In the genomic region with DNA sequence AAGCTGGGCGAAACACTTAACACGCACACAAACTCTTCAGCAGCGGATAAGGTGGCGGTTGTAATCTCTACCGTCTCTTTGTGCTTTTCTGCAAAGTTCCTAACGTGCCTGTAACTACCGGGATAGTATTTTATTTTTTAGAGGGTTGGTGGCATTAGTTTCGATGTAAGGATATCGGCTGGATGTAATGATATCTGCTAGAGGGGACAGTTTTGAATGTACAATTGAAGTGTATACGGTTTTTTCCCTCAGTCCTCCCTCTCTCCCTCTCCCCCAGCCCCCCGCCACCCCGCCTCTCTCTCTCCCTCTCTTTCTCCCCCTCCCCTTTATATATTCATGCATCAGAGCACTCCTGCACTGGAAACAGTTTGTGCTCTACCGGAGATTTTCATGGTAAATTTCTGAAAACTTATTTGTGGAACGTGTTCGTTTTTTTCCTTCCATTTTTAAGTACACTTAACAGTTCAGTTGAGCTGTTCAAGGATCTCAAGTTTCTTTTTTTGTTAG, we compare ENCODE assay signal across 1 cellular context.
A peak's percentile ranks its signal among the peaks of the same experiment; 100 is the strongest.
TF ChIP-seq lines count a peak whose summit lies in the region.

No MANE protein-coding gene starts in this region.

TF ChIP-seq in GM12878, 131 proteins besides CTCF, POLR2A, EP300 and RAD21 (continued from another document and continues in another):
- 0 out of 4 replicates have a peak, but pooled peaks of 1 of the 2 experiments have one; percentile 2 for TF ChIP-seq IKZF2 (IDR thresholded peaks at IDR 0.05)
- TF ChIP-seq, protein P1, sequence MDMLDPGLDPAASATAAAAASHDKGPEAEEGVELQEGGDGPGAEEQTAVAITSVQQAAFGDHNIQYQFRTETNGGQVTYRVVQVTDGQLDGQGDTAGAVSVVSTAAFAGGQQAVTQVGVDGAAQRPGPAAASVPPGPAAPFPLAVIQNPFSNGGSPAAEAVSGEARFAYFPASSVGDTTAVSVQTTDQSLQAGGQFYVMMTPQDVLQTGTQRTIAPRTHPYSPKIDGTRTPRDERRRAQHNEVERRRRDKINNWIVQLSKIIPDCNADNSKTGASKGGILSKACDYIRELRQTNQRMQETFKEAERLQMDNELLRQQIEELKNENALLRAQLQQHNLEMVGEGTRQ (IDR thresholded peaks at IDR 0.05; ENCODE audit: borderline replicate concordance, low read depth, low read length) = no peak
- no peak for TF ChIP-seq BRCA1 (IDR thresholded peaks at IDR 0.05; ENCODE audit: low read depth, low read length)
- TF ChIP-seq, protein P2, sequence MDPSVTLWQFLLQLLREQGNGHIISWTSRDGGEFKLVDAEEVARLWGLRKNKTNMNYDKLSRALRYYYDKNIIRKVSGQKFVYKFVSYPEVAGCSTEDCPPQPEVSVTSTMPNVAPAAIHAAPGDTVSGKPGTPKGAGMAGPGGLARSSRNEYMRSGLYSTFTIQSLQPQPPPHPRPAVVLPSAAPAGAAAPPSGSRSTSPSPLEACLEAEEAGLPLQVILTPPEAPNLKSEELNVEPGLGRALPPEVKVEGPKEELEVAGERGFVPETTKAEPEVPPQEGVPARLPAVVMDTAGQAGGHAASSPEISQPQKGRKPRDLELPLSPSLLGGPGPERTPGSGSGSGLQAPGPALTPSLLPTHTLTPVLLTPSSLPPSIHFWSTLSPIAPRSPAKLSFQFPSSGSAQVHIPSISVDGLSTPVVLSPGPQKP (IDR thresholded peaks at IDR 0.05; ENCODE audit: low read depth, low read length) = no peak
- TF ChIP-seq ESRRA (IDR thresholded peaks at IDR 0.05; ENCODE audit: low read length) = no peak
- TF ChIP-seq, protein P3, sequence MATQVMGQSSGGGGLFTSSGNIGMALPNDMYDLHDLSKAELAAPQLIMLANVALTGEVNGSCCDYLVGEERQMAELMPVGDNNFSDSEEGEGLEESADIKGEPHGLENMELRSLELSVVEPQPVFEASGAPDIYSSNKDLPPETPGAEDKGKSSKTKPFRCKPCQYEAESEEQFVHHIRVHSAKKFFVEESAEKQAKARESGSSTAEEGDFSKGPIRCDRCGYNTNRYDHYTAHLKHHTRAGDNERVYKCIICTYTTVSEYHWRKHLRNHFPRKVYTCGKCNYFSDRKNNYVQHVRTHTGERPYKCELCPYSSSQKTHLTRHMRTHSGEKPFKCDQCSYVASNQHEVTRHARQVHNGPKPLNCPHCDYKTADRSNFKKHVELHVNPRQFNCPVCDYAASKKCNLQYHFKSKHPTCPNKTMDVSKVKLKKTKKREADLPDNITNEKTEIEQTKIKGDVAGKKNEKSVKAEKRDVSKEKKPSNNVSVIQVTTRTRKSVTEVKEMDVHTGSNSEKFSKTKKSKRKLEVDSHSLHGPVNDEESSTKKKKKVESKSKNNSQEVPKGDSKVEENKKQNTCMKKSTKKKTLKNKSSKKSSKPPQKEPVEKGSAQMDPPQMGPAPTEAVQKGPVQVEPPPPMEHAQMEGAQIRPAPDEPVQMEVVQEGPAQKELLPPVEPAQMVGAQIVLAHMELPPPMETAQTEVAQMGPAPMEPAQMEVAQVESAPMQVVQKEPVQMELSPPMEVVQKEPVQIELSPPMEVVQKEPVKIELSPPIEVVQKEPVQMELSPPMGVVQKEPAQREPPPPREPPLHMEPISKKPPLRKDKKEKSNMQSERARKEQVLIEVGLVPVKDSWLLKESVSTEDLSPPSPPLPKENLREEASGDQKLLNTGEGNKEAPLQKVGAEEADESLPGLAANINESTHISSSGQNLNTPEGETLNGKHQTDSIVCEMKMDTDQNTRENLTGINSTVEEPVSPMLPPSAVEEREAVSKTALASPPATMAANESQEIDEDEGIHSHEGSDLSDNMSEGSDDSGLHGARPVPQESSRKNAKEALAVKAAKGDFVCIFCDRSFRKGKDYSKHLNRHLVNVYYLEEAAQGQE (IDR thresholded peaks at IDR 0.05; ENCODE audit: low read depth, low read length) = no peak
- TF ChIP-seq, protein P4, sequence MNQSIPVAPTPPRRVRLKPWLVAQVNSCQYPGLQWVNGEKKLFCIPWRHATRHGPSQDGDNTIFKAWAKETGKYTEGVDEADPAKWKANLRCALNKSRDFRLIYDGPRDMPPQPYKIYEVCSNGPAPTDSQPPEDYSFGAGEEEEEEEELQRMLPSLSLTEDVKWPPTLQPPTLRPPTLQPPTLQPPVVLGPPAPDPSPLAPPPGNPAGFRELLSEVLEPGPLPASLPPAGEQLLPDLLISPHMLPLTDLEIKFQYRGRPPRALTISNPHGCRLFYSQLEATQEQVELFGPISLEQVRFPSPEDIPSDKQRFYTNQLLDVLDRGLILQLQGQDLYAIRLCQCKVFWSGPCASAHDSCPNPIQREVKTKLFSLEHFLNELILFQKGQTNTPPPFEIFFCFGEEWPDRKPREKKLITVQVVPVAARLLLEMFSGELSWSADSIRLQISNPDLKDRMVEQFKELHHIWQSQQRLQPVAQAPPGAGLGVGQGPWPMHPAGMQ (IDR thresholded peaks at IDR 0.05; ENCODE audit: borderline replicate concordance) = no peak
- TF ChIP-seq TCF7 (IDR thresholded peaks at IDR 0.05; ENCODE audit: borderline replicate concordance) = no peak
- no peak for TF ChIP-seq YBX1 (IDR thresholded peaks at IDR 0.05)
- TF ChIP-seq, protein P5, sequence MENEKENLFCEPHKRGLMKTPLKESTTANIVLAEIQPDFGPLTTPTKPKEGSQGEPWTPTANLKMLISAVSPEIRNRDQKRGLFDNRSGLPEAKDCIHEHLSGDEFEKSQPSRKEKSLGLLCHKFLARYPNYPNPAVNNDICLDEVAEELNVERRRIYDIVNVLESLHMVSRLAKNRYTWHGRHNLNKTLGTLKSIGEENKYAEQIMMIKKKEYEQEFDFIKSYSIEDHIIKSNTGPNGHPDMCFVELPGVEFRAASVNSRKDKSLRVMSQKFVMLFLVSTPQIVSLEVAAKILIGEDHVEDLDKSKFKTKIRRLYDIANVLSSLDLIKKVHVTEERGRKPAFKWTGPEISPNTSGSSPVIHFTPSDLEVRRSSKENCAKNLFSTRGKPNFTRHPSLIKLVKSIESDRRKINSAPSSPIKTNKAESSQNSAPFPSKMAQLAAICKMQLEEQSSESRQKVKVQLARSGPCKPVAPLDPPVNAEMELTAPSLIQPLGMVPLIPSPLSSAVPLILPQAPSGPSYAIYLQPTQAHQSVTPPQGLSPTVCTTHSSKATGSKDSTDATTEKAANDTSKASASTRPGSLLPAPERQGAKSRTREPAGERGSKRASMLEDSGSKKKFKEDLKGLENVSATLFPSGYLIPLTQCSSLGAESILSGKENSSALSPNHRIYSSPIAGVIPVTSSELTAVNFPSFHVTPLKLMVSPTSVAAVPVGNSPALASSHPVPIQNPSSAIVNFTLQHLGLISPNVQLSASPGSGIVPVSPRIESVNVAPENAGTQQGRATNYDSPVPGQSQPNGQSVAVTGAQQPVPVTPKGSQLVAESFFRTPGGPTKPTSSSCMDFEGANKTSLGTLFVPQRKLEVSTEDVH (IDR thresholded peaks at IDR 0.05; ENCODE audit: low read depth, partially characterized antibody) = no peak
- 0 out of 2 replicates have a peak, but pooled peaks have one; percentile 17 for TF ChIP-seq PML (IDR thresholded peaks at IDR 0.05; ENCODE audit: low read length)
- TF ChIP-seq, protein P6, sequence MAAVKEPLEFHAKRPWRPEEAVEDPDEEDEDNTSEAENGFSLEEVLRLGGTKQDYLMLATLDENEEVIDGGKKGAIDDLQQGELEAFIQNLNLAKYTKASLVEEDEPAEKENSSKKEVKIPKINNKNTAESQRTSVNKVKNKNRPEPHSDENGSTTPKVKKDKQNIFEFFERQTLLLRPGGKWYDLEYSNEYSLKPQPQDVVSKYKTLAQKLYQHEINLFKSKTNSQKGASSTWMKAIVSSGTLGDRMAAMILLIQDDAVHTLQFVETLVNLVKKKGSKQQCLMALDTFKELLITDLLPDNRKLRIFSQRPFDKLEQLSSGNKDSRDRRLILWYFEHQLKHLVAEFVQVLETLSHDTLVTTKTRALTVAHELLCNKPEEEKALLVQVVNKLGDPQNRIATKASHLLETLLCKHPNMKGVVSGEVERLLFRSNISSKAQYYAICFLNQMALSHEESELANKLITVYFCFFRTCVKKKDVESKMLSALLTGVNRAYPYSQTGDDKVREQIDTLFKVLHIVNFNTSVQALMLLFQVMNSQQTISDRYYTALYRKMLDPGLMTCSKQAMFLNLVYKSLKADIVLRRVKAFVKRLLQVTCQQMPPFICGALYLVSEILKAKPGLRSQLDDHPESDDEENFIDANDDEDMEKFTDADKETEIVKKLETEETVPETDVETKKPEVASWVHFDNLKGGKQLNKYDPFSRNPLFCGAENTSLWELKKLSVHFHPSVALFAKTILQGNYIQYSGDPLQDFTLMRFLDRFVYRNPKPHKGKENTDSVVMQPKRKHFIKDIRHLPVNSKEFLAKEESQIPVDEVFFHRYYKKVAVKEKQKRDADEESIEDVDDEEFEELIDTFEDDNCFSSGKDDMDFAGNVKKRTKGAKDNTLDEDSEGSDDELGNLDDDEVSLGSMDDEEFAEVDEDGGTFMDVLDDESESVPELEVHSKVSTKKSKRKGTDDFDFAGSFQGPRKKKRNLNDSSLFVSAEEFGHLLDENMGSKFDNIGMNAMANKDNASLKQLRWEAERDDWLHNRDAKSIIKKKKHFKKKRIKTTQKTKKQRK (IDR thresholded peaks at IDR 0.05; ENCODE audit: low read depth, low read length) = no peak
- TF ChIP-seq, protein P7, sequence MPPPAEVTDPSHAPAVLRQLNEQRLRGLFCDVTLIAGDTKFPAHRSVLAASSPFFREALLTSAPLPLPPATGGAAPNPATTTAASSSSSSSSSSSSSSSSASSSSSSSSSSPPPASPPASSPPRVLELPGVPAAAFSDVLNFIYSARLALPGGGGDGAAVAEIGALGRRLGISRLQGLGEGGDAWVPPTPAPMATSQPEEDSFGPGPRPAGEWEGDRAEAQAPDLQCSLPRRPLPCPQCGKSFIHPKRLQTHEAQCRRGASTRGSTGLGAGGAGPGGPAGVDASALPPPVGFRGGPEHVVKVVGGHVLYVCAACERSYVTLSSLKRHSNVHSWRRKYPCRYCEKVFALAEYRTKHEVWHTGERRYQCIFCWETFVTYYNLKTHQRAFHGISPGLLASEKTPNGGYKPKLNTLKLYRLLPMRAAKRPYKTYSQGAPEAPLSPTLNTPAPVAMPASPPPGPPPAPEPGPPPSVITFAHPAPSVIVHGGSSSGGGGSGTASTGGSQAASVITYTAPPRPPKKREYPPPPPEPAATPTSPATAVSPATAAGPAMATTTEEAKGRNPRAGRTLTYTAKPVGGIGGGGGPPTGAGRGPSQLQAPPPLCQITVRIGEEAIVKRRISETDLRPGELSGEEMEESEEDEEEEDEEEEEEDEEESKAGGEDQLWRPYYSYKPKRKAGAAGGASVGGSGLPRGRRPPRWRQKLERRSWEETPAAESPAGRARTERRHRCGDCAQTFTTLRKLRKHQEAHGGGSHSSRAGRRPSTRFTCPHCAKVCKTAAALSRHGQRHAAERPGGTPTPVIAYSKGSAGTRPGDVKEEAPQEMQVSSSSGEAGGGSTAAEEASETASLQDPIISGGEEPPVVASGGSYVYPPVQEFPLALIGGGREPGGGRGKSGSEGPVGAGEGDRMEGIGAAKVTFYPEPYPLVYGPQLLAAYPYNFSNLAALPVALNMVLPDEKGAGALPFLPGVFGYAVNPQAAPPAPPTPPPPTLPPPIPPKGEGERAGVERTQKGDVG (CRISPR knock-in tag; IDR thresholded peaks at IDR 0.05) = no peak
- 0 out of 2 replicates have a peak, but pooled peaks have one; percentile 65 for TF ChIP-seq SIN3A (IDR thresholded peaks at IDR 0.05; ENCODE audit: low read depth, low read length)
- no peak for TF ChIP-seq SRF (IDR thresholded peaks at IDR 0.05; ENCODE audit: low read depth in 2 of 2, low read length in 2 of 2)
- TF ChIP-seq, protein P8, sequence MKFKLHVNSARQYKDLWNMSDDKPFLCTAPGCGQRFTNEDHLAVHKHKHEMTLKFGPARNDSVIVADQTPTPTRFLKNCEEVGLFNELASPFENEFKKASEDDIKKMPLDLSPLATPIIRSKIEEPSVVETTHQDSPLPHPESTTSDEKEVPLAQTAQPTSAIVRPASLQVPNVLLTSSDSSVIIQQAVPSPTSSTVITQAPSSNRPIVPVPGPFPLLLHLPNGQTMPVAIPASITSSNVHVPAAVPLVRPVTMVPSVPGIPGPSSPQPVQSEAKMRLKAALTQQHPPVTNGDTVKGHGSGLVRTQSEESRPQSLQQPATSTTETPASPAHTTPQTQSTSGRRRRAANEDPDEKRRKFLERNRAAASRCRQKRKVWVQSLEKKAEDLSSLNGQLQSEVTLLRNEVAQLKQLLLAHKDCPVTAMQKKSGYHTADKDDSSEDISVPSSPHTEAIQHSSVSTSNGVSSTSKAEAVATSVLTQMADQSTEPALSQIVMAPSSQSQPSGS (IDR thresholded peaks at IDR 0.05; ENCODE audit: low read length) = peak; percentile 51; the same call in 1 of the 2 replicates
- no peak for TF ChIP-seq KLF5 (IDR thresholded peaks at IDR 0.05; ENCODE audit: partially characterized antibody)
- TF ChIP-seq MTA3 (IDR thresholded peaks at IDR 0.05; ENCODE audit: borderline replicate concordance, low read length) = peak; percentile 41; the same call in 1 of the 2 replicates
- TF ChIP-seq GATAD2B (conservative IDR thresholded peaks at IDR 0.05; ENCODE audit: low read depth) = no peak
- TF ChIP-seq, protein P9, sequence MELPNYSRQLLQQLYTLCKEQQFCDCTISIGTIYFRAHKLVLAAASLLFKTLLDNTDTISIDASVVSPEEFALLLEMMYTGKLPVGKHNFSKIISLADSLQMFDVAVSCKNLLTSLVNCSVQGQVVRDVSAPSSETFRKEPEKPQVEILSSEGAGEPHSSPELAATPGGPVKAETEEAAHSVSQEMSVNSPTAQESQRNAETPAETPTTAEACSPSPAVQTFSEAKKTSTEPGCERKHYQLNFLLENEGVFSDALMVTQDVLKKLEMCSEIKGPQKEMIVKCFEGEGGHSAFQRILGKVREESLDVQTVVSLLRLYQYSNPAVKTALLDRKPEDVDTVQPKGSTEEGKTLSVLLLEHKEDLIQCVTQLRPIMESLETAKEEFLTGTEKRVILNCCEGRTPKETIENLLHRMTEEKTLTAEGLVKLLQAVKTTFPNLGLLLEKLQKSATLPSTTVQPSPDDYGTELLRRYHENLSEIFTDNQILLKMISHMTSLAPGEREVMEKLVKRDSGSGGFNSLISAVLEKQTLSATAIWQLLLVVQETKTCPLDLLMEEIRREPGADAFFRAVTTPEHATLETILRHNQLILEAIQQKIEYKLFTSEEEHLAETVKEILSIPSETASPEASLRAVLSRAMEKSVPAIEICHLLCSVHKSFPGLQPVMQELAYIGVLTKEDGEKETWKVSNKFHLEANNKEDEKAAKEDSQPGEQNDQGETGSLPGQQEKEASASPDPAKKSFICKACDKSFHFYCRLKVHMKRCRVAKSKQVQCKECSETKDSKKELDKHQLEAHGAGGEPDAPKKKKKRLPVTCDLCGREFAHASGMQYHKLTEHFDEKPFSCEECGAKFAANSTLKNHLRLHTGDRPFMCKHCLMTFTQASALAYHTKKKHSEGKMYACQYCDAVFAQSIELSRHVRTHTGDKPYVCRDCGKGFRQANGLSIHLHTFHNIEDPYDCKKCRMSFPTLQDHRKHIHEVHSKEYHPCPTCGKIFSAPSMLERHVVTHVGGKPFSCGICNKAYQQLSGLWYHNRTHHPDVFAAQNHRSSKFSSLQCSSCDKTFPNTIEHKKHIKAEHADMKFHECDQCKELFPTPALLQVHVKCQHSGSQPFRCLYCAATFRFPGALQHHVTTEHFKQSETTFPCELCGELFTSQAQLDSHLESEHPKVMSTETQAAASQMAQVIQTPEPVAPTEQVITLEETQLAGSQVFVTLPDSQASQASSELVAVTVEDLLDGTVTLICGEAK (IDR thresholded peaks at IDR 0.05; ENCODE audit: borderline replicate concordance) = no peak
- TF ChIP-seq, protein P10, sequence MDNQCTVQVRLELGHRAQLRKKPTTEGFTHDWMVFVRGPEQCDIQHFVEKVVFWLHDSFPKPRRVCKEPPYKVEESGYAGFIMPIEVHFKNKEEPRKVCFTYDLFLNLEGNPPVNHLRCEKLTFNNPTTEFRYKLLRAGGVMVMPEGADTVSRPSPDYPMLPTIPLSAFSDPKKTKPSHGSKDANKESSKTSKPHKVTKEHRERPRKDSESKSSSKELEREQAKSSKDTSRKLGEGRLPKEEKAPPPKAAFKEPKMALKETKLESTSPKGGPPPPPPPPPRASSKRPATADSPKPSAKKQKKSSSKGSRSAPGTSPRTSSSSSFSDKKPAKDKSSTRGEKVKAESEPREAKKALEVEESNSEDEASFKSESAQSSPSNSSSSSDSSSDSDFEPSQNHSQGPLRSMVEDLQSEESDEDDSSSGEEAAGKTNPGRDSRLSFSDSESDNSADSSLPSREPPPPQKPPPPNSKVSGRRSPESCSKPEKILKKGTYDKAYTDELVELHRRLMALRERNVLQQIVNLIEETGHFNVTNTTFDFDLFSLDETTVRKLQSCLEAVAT (IDR thresholded peaks at IDR 0.05) = peak; percentile 80; the same call in 1 of the 2 replicates
- no peak for TF ChIP-seq CBX5 (IDR thresholded peaks at IDR 0.05; ENCODE audit: low read depth)
- TF ChIP-seq PAX8 (IDR thresholded peaks at IDR 0.05) = no peak
- TF ChIP-seq FOXK2 (IDR thresholded peaks at IDR 0.05) = no peak
